Comparison of ENCODE assay signal across 8 cellular contexts in genomic region chr7:2520808-2521146, GRCh38. TPM values are rescaled to one million over a fixed set of nuclear protein-coding genes. Genes with fewer than 3 reads are reported as not detected.
A peak's percentile ranks its signal among the peaks of the same experiment; 100 is the strongest.
DNase-seq lines count a peak whose midpoint lies in the region; TF ChIP-seq lines count a peak whose summit lies in the region.

No MANE protein-coding gene starts in this region.

- peaks cover 53% of the 10 kb centered on the region for H3K4me1 Mint-ChIP-seq in nephron progenitor cell

- H3K9me3 Mint-ChIP-seq in nephron progenitor cell, result no peaks in the 10 kb centered on the region

- no peaks in the 10 kb centered on the region for H4K20me1 ChIP-seq in Loucy (ENCODE audit: insufficient read depth, low read length, poor library complexity, severe bottlenecking)

- no peaks in the 10 kb centered on the region for H3K9me2 ChIP-seq in Loucy (replicated peaks; ENCODE audit: low read depth, low read length)

- peak overlapping the region; percentile 62 for H3K4me3 ChIP-seq in BE2C (ENCODE audit: low read depth, low read length)
- H3K4me3 ChIP-seq in Loucy (ENCODE audit: low read length, poor library complexity, severe bottlenecking), result peak overlapping the region; percentile 72
- H3K4me3 ChIP-seq in choroid plexus epithelial cell (ENCODE audit: low read depth, low read length), result peak overlapping the region; percentile 46

- no peaks in the 10 kb centered on the region for H3K79me2 ChIP-seq in Loucy (ENCODE audit: insufficient read depth, low read length)

- no peak for TF ChIP-seq CTCF in BE2C (IDR thresholded peaks at IDR 0.05; ENCODE audit: low read depth, low read length)
- TF ChIP-seq CTCF in Loucy (conservative IDR thresholded peaks at IDR 0.05; ENCODE audit: low read length), result no peak
- TF ChIP-seq CTCF in choroid plexus epithelial cell (conservative IDR thresholded peaks at IDR 0.05; ENCODE audit: low read depth, low read length), result no peak
- TF ChIP-seq CTCF in nephron progenitor cell (IDR thresholded peaks at IDR 0.05), result no peak

- no peaks in the 10 kb centered on the region; the same call in 1 of the 2 replicates for H3F3A ChIP-seq in Loucy (ENCODE audit: low read depth)

- peak overlapping the region; percentile 63 for H3K4me2 ChIP-seq in Loucy (ENCODE audit: low read depth, low read length, poor library complexity, severe bottlenecking)

- H3K36me3 Mint-ChIP-seq in nephron progenitor cell (ENCODE audit: low read depth), result no peaks in the 10 kb centered on the region

- H3K4me1 ChIP-seq in BE2C (peaks cover 42% of the 10 kb centered on the region), Loucy (ENCODE audit: insufficient read depth, low read length, poor library complexity, severe bottlenecking) (peaks cover 47% of the 10 kb centered on the region)

- H3K4me3 Mint-ChIP-seq in nephron progenitor cell, result peak overlapping the region; percentile 85

- H3K9me3 ChIP-seq in BE2C (no peaks in the 10 kb centered on the region), Loucy (ENCODE audit: insufficient read depth, low read depth, low read length) (no peaks in the 10 kb centered on the region)

- H3K27ac Mint-ChIP-seq in nephron progenitor cell, result no peak overlapping the region

- H2AFZ ChIP-seq in Loucy (ENCODE audit: low read length), result no peak overlapping the region

- DNase-seq in BE2C (no peak), choroid plexus epithelial cell (ENCODE audit: low read depth) (no peak), nephron progenitor cell (no peak), ecto neural progenitor cell (ENCODE audit: low spot score) (no peak), COLO829 (ENCODE audit: low spot score) (no peak), superior temporal gyrus (ENCODE audit: extremely low spot score) (no peak), T1000 (lab: John Stamatoyannopoulos, UW) (no peak)

- H3K9ac ChIP-seq in Loucy (ENCODE audit: low read depth, low read length, poor library complexity, severe bottlenecking), result no peak overlapping the region

- no peaks in the 10 kb centered on the region for H3K27me3 ChIP-seq in BE2C
- no peaks in the 10 kb centered on the region for H3K27me3 ChIP-seq in Loucy (ENCODE audit: insufficient read depth, low read length, poor library complexity, severe bottlenecking)

- peaks cover 5% of the 10 kb centered on the region for H3K36me3 ChIP-seq in BE2C
- H3K36me3 ChIP-seq in Loucy (ENCODE audit: insufficient read depth, low read length), result no peaks in the 10 kb centered on the region

- peaks cover 17% of the 10 kb centered on the region for H3K27me3 Mint-ChIP-seq in nephron progenitor cell (ENCODE audit: low read depth, poor library complexity)

RNA-seq across cellular contexts. Expression of gene LFNG, which starts 1.2 kb away (rescaled TPM):
- 1.6 TPM for polyA plus RNA-seq in BE2C (2012; ENCODE audit: insufficient read depth, insufficient read length, low read depth)

RNA-seq across cellular contexts. Expression of gene BRAT1, which starts 34.5 kb away (rescaled TPM):
- polyA plus RNA-seq in BE2C (2012; ENCODE audit: insufficient read depth, insufficient read length, low read depth), result 77.4 TPM

RNA-seq across cellular contexts. Expression of gene IQCE, which starts 38.0 kb away (rescaled TPM):
- 4.5 TPM for polyA plus RNA-seq in BE2C (2012; ENCODE audit: insufficient read depth, insufficient read length, low read depth)

RNA-seq across cellular contexts. Expression of gene GRIFIN, which starts 44.6 kb away (rescaled TPM):
- not detected for polyA plus RNA-seq in BE2C (2012; ENCODE audit: insufficient read depth, insufficient read length, low read depth)
